In the genomic region with DNA sequence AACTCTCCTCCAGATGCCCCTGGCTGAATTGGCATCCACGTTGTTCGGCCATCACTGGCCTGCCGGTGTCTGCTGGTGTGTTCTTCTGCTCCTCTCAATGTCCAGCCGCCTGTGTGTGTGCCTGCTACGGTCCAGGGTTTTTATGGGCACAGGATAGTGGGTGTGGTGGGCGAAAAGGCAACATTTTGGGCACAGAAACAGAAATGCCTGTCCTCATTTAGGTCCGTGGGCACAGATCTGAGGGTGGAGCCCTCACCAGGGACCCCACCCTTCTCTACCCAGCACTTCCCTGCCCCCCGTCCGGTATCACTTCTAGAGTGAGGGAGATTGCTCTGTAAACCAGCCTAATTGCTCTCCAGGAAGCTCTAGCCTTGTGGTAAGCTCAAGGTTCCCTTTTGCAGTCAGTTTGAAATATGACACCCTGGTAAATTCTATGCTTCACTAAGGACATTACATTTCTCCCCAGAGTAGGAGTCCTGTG, we compare ENCODE assay signal across 9 cellular contexts.
DNase-seq lines count a peak whose midpoint lies in the region; ATAC-seq and TF ChIP-seq lines count a peak whose summit lies in the region.
"Had no signal": no experiment of that assay in that cellular context is flagged by ENCODE, and none has a peak within 500 bp of the region (broad histone marks: within the 10 kb centered on the region; RNA-seq: fewer than 3 reads in every experiment).

No MANE protein-coding gene starts in this region.

- H3K9me3 Mint-ChIP-seq in Caco-2 (ENCODE audit: unreplicated experiment): peaks cover 10% of the 10 kb centered on the region

- peak overlapping the region; percentile 52 for H3K4me3 ChIP-seq in BLaER1
- peak overlapping the region; percentile 60 for H3K4me3 ChIP-seq in OCI-LY3 (ENCODE audit: low read length)
- H3K4me3 ChIP-seq in Caco-2 (ENCODE audit: low read depth, low read length): no peak overlapping the region
- H3K4me3 ChIP-seq in WERI-Rb-1 (ENCODE audit: low read depth, low read length): no peak overlapping the region

- 0 out of 2 replicates have a peak overlapping the region, but pooled peaks have one; percentile 18 for H2AFZ ChIP-seq in OCI-LY3 (ENCODE audit: low read depth, low read length)

- CTCF ChIA-PET in Caco-2 (lab: Charles Lee): no interaction called here

- H3K36me3 Mint-ChIP-seq in Caco-2 (ENCODE audit: insufficient read depth, unreplicated experiment): no peaks in the 10 kb centered on the region
- H3K36me3 Mint-ChIP-seq: activated naive CD8-positive, alpha-beta T cell treated with anti-CD3 and anti-CD28 coated beads, Interleukin-2, amount 10 ng/mL, durations not matched to agents 7 days and 5 days had no signal

- TF ChIP-seq CTCF in OCI-LY3 (IDR thresholded peaks at IDR 0.05; ENCODE audit: low read depth, low read length) (no peak), Caco-2 (IDR thresholded peaks at IDR 0.05; ENCODE audit: insufficient read depth in 1 of 2, low read depth in 1 of 2, low read length in 1 of 2, severe bottlenecking in 1 of 2, unreplicated experiment in 1 of 2) (no peak), omental fat pad (IDR thresholded peaks at IDR 0.05) (no peak), WERI-Rb-1 (IDR thresholded peaks at IDR 0.05; ENCODE audit: low read depth, low read length) (no peak)

- no peak overlapping the region for H3K27ac Mint-ChIP-seq in Caco-2 (ENCODE audit: unreplicated experiment)
- H3K27ac Mint-ChIP-seq: activated naive CD8-positive, alpha-beta T cell treated with anti-CD3 and anti-CD28 coated beads, Interleukin-2, amount 10 ng/mL, durations not matched to agents 7 days and 5 days had no signal

- peaks cover 3% of the 10 kb centered on the region for H3K27me3 Mint-ChIP-seq in Caco-2 (ENCODE audit: insufficient read depth, unreplicated experiment)
- H3K27me3 Mint-ChIP-seq: activated naive CD8-positive, alpha-beta T cell treated with anti-CD3 and anti-CD28 coated beads, Interleukin-2, amount 10 ng/mL, durations not matched to agents 7 days and 5 days had no signal

- no peaks in the 10 kb centered on the region for H3K27me3 ChIP-seq in BLaER1
- no peaks in the 10 kb centered on the region for H3K27me3 ChIP-seq in OCI-LY3 (ENCODE audit: low read depth, low read length)
- no peaks in the 10 kb centered on the region for H3K27me3 ChIP-seq in Caco-2 (replicated peaks; ENCODE audit: control insufficient read depth, insufficient read depth, low read length)
- no peaks in the 10 kb centered on the region for H3K27me3 ChIP-seq in WERI-Rb-1 (ENCODE audit: insufficient read depth, low read depth, severe bottlenecking)

- no peaks in the 10 kb centered on the region for H4K20me1 ChIP-seq in BLaER1
- H4K20me1 ChIP-seq in OCI-LY3 (ENCODE audit: insufficient read depth, low read length): no peaks in the 10 kb centered on the region

- no peaks in the 10 kb centered on the region for H3K4me1 Mint-ChIP-seq in Caco-2 (ENCODE audit: low read depth, unreplicated experiment)

- BruUV-seq in Caco-2 (replicated peaks; lab: Mats Ljungman, UMichigan): no TSS peak

- POLR2A ChIA-PET in Caco-2 (lab: Charles Lee): no interaction called here

- ATAC-seq in GM19043 (IDR thresholded peaks at IDR 0.05; ENCODE audit: low read depth, unreplicated experiment) (peak; percentile 73), HG03097 (IDR thresholded peaks at IDR 0.05; ENCODE audit: low FRiP score, unreplicated experiment) (peak; percentile 80), omental fat pad (ENCODE audit: low FRiP score) (no peak)

- intact Hi-C loops in Caco-2 (cut with micrococcal nuclease; ENCODE audit: unreplicated experiment): no loop called here

- peak overlapping the region; percentile 83 for H3K9ac ChIP-seq in BLaER1
- peak overlapping the region; percentile 51; the same call in 1 of the 2 replicates for H3K9ac ChIP-seq in OCI-LY3 (ENCODE audit: low read length)

- H3K36me3 ChIP-seq in BLaER1: no peaks in the 10 kb centered on the region
- no peaks in the 10 kb centered on the region for H3K36me3 ChIP-seq in OCI-LY3 (replicated peaks; ENCODE audit: low read depth, low read length)
- H3K36me3 ChIP-seq in Caco-2 (ENCODE audit: control insufficient read depth, insufficient read depth, low read length): no peaks in the 10 kb centered on the region
- no peaks in the 10 kb centered on the region for H3K36me3 ChIP-seq in WERI-Rb-1

- peaks cover 25% of the 10 kb centered on the region for H3K9me3 ChIP-seq in BLaER1
- no peaks in the 10 kb centered on the region for H3K9me3 ChIP-seq in OCI-LY3 (ENCODE audit: insufficient read depth, low read length)
- H3K9me3 ChIP-seq in Caco-2: no peaks in the 10 kb centered on the region
- H3K9me3 ChIP-seq in WERI-Rb-1 (ENCODE audit: severe bottlenecking): peaks cover 5% of the 10 kb centered on the region

- H3K4me1 ChIP-seq in BLaER1: peaks cover 42% of the 10 kb centered on the region
- peaks cover 30% of the 10 kb centered on the region for H3K4me1 ChIP-seq in OCI-LY3 (ENCODE audit: low read length)
- H3K4me1 ChIP-seq in Caco-2: peaks cover 14% of the 10 kb centered on the region

- no peak overlapping the region for H3K4me3 Mint-ChIP-seq in Caco-2 (ENCODE audit: unreplicated experiment)
- H3K4me3 Mint-ChIP-seq: activated naive CD8-positive, alpha-beta T cell treated with anti-CD3 and anti-CD28 coated beads, Interleukin-2, amount 10 ng/mL, durations not matched to agents 7 days and 5 days had no signal

- H3K27ac ChIP-seq in BLaER1: peak overlapping the region; percentile 97
- H3K27ac ChIP-seq in OCI-LY3 (ENCODE audit: low read length): peak overlapping the region; percentile 85
- H3K27ac ChIP-seq in WERI-Rb-1: no peak overlapping the region; the same call in 1 of the 2 replicates

- no peaks in the 10 kb centered on the region for H3K79me2 ChIP-seq in OCI-LY3 (ENCODE audit: low read length)

- H3K4me2 ChIP-seq in BLaER1: peak overlapping the region; percentile 90
- H3K4me2 ChIP-seq in OCI-LY3 (ENCODE audit: low read length): peak overlapping the region; percentile 86

- DNase-seq in iPS-NIHi11 (ENCODE audit: low spot score): peak; percentile 19
- DNase-seq in Caco-2: no peak
- DNase-seq in omental fat pad (ENCODE audit: low spot score): no peak
- no peak for DNase-seq in WERI-Rb-1
- DNase-seq: activated naive CD8-positive, alpha-beta T cell treated with anti-CD3 and anti-CD28 coated beads, Interleukin-2, amount 10 ng/mL, durations not matched to agents 7 days and 5 days had no signal

Comparison
In these comparisons a context has a peak if more than half of its experiments do, and no peak if none do; other contexts are left out.
1. H3K4me3 ChIP-seq: peak in BLaER1 (single experiment) and OCI-LY3 (single experiment); none in Caco-2 (single experiment) and WERI-Rb-1 (single experiment).